Comparison of ENCODE assay signal across 19 cellular contexts in genomic region chr16:6484931-6485330, GRCh38.
"Had no signal": no experiment of that assay in that cellular context is flagged by ENCODE, and none has a peak within 500 bp of the region (broad histone marks: within the 10 kb centered on the region; RNA-seq: fewer than 3 reads in every experiment).

No MANE protein-coding gene starts in this region.

- H3K4me3 ChIP-seq: lower lobe of right lung, smooth muscle cell, stomach, testis, upper lobe of left lung had no signal

- H3K9ac ChIP-seq: SK-N-SH had no signal

- H3K27ac ChIP-seq: lower lobe of right lung, stomach, testis, upper lobe of left lung had no signal

- H3K4me1 ChIP-seq: lower lobe of right lung, stomach, testis, upper lobe of left lung had no signal

- H3K36me3 ChIP-seq: lower lobe of right lung, stomach, upper lobe of left lung had no signal

- DNase-seq: activated CD4-positive, alpha-beta memory T cell treated with anti-CD3 and anti-CD28 coated beads, Interleukin-2, amount 10 ng/mL, durations not matched to agents 7 days and 5 days; activated CD4-positive, alpha-beta T cell treated with anti-CD3 and anti-CD28 coated beads for 36 hours; activated CD8-positive, alpha-beta memory T cell treated with anti-CD3 and anti-CD28 coated beads, Interleukin-2, amount 10 ng/mL, durations not matched to agents 7 days and 5 days; activated naive CD4-positive, alpha-beta T cell treated with anti-CD3 and anti-CD28 coated beads for 36 hours; effector memory CD4-positive, alpha-beta T cell; foreskin fibroblast; hippocampal formation; islet precursor cell; lower lobe of right lung; right cardiac atrium; SK-N-SH; stimulated activated CD4-positive, alpha-beta T cell treated with anti-CD3 and anti-CD28 coated beads, Interleukin-4, amount 100 ng/mL, for 24 hours; stomach; testis; upper lobe of left lung had no signal

- H3K9me3 ChIP-seq: lower lobe of right lung, SK-N-SH, testis, upper lobe of left lung had no signal

- ATAC-seq: activated CD4-positive, alpha-beta T cell treated with anti-CD3 and anti-CD28 coated beads for 36 hours; activated CD8-positive, alpha-beta memory T cell treated with anti-CD3 and anti-CD28 coated beads, Interleukin-2, amount 10 ng/mL, durations not matched to agents 7 days and 5 days; activated T-helper 17 cell treated with anti-CD3 and anti-CD28 coated beads, Interleukin-2, amount 50 U/mL, for 72 hours; lower lobe of right lung; natural killer cell treated with Interleukin-12 subunit alpha and Interleukin-12 subunit beta and Interleukin-15 and Interleukin-18, amount 100 ng/mL, for 72 hours; right cardiac atrium; stimulated activated effector memory CD8-positive, alpha-beta T cell treated with anti-CD3 and anti-CD28 coated beads, Interleukin-12 subunit alpha, Interleukin-12 subunit beta, amount 100 ng/mL, for 72 hours had no signal

- H3K4me2 ChIP-seq: SK-N-SH, smooth muscle cell had no signal

- H3K27me3 ChIP-seq: testis had no signal
